6 cellular contexts compared by ENCODE assay signal in the genomic region with DNA sequence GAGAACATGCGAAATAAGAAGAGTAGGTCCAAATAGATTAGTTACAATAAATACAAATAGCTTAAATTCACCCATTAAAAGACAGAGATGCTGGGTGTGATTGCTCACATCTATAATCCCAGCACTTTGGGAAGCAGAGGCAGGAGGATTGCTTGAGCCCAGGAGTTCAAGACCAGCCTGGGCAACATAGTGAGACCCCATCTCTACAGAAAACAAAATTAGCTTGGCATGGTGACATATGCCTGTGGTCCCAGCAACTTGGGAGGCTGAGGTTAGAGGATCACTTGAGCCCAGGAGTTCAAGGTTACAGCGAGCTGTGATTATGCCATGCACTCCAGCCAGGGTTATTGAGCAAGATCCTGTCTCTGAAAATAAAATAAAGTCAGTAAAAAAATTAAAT.
"Had no signal": no experiment of that assay in that cellular context is flagged by ENCODE, and none has a peak within 500 bp of the region (broad histone marks: within the 10 kb centered on the region; RNA-seq: fewer than 3 reads in every experiment).

No MANE protein-coding gene starts in this region.

- ATAC-seq: HepG2, K562 had no signal

- H3K27ac ChIP-seq: HL-60 had no signal

- H3K4me1 Mint-ChIP-seq: IgD-negative memory B cell had no signal

- H3K27ac Mint-ChIP-seq: IgD-negative memory B cell had no signal

- H3K4me3 ChIP-seq: K562 had no signal

- DNase-seq: IMR-90, KBM-7 had no signal
